ENCODE assay signal across 9 cellular contexts in genomic region chr10:11874568-11875182, GRCh38. TPM values are rescaled to one million over a fixed set of nuclear protein-coding genes. Genes with fewer than 3 reads are reported as not detected.
DNase-seq lines count a peak whose midpoint lies in the region; ATAC-seq and TF ChIP-seq lines count a peak whose summit lies in the region.
"Had no signal": no experiment of that assay in that cellular context is flagged by ENCODE, and none has a peak within 500 bp of the region (broad histone marks: within the 10 kb centered on the region; RNA-seq: fewer than 3 reads in every experiment).

No MANE protein-coding gene starts in this region.

- H3K4me3 ChIP-seq in ectodermal cell (ENCODE audit: insufficient read depth, low read depth, low read length) (no peak overlapping the region), mucosa of descending colon (no peak overlapping the region)

- H3K27ac ChIP-seq in ectodermal cell (ENCODE audit: insufficient read depth, low read depth, low read length, poor library complexity, severe bottlenecking): peak overlapping the region; percentile 56

- peaks cover 16% of the 10 kb centered on the region for H3K4me1 Mint-ChIP-seq in T-helper 17 cell

- DNase-seq in NCI-H2107 treated with DMSO at 0.1 percent for 48 hours (lab: John Stamatoyannopoulos, UW; ENCODE audit: unreplicated experiment) (peak; percentile 3), NCI-H2107 (lab: John Stamatoyannopoulos, UW) (no peak), T-helper 17 cell (no peak), mucosa of descending colon (peak in 1 of 3 donors; percentile 35), NCI-H446 (lab: John Stamatoyannopoulos, UW) (no peak), ACHN (no peak)
- DNase-seq in stimulated activated naive CD8-positive, alpha-beta T cell treated with anti-CD3 and anti-CD28 coated beads, Interleukin-15, Interleukin-2, amounts not matched to agents 100 U/mL and 50 U/mL, for 24 hours: peak; percentile 69

- H3K27me3 Mint-ChIP-seq in T-helper 17 cell: no peaks in the 10 kb centered on the region

- H3K4me1 ChIP-seq in ectodermal cell (ENCODE audit: control insufficient read depth, insufficient read depth, low read length) (peaks cover 12% of the 10 kb centered on the region), mucosa of descending colon (ENCODE audit: low read depth) (peaks cover 18% of the 10 kb centered on the region)

- in situ Hi-C loops in ACHN (cut with HindIII; ENCODE audit: low pct_ligation_motif_present, low pct_unique_long_range_greater_than_20kb, low sequenced_read_pairs): no loop called here

- H3K27me3 ChIP-seq in ectodermal cell (ENCODE audit: control insufficient read depth, insufficient read depth, low read length, poor library complexity, severe bottlenecking): no peaks in the 10 kb centered on the region

- 3 to 5% methylated on average over 11 of the region's 11 CpGs for WGBS in ectodermal cell, 2 experiments

- intact Hi-C loops in mucosa of descending colon (cut with DNase I, micrococcal nuclease): no loop called here

- peak overlapping the region; percentile 28 for H3K4me3 Mint-ChIP-seq in T-helper 17 cell
- H3K4me3 Mint-ChIP-seq: T-helper 1 cell treated with Interleukin-12 subunit alpha and Interleukin-12 subunit beta and Interleukin-4 antibody, amounts not matched to agents 30 μg/mL and 1 μg/mL, for 36 hours had no signal

- no peak for TF ChIP-seq CTCF in mucosa of descending colon (IDR thresholded peaks at IDR 0.05)

- no peaks in the 10 kb centered on the region for H3K9me3 ChIP-seq in T-helper 17 cell (ENCODE audit: control insufficient read depth, low read length, poor library complexity, severe bottlenecking)
- no peaks in the 10 kb centered on the region for H3K9me3 ChIP-seq in ectodermal cell (ENCODE audit: control insufficient read depth, low read length)
- no peaks in the 10 kb centered on the region for H3K9me3 ChIP-seq in mucosa of descending colon

- H3K36me3 ChIP-seq in ectodermal cell (ENCODE audit: control insufficient read depth, insufficient read depth, low read length) (no peaks in the 10 kb centered on the region), mucosa of descending colon (ENCODE audit: low read depth) (no peaks in the 10 kb centered on the region)

- no peaks in the 10 kb centered on the region for H3K36me3 Mint-ChIP-seq in T-helper 17 cell (ENCODE audit: low read depth)

- ATAC-seq in T-helper 17 cell (peak; percentile 57), mucosa of descending colon (peak; percentile 19)
- ATAC-seq in stimulated activated naive CD8-positive, alpha-beta T cell treated with anti-CD3 and anti-CD28 coated beads, Interleukin-15, Interleukin-2, amounts not matched to agents 100 U/mL and 50 U/mL, for 24 hours: peak; percentile 87

- H3K27ac Mint-ChIP-seq in T-helper 17 cell: peak overlapping the region; percentile 34
- H3K27ac Mint-ChIP-seq: T-helper 1 cell treated with Interleukin-12 subunit alpha and Interleukin-12 subunit beta and Interleukin-4 antibody, amounts not matched to agents 30 μg/mL and 1 μg/mL, for 36 hours had no signal

RNA-seq across cellular contexts. Expression of gene PROSER2, which starts 51.5 kb away (rescaled TPM):
- total RNA-seq in T-helper 17 cell: 1 to 10 TPM; 3.2 to 5.1 TPM
- polyA plus RNA-seq in ectodermal cell (2013, experiment 1 of 4): 2.0 TPM
- polyA plus RNA-seq in ectodermal cell (2013, experiment 2 of 4): 2.2 TPM
- polyA plus RNA-seq in ectodermal cell (2013, experiment 3 of 4): 1.8 TPM
- 2.1 TPM for polyA plus RNA-seq in ectodermal cell (2013, experiment 4 of 4)
- 10 to 100 TPM in 1 of 3 donors, 1 to 10 TPM in 2; 3.9 to 10.4 (median 6.2) TPM for total RNA-seq in mucosa of descending colon

Comparison
In these comparisons a context has a peak if more than half of its experiments do, and no peak if none do; other contexts are left out.
1. DNase-seq: peak in NCI-H2107 treated with DMSO at 0.1 percent for 48 hours (single experiment) and stimulated activated naive CD8-positive, alpha-beta T cell treated with anti-CD3 and anti-CD28 coated beads, Interleukin-15, Interleukin-2, amounts not matched to agents 100 U/mL and 50 U/mL, for 24 hours (single experiment); none in NCI-H2107 (single experiment), T-helper 17 cell (0 of 3), NCI-H446 (0 of 2) and ACHN (single experiment).
2. ATAC-seq: peak in every context shown above with its lines; median percentile 87 in stimulated activated naive CD8-positive, alpha-beta T cell treated with anti-CD3 and anti-CD28 coated beads, Interleukin-15, Interleukin-2, amounts not matched to agents 100 U/mL and 50 U/mL, for 24 hours; 57 in T-helper 17 cell; 19 in mucosa of descending colon.